14 cellular contexts compared by ENCODE assay signal in the genomic region with DNA sequence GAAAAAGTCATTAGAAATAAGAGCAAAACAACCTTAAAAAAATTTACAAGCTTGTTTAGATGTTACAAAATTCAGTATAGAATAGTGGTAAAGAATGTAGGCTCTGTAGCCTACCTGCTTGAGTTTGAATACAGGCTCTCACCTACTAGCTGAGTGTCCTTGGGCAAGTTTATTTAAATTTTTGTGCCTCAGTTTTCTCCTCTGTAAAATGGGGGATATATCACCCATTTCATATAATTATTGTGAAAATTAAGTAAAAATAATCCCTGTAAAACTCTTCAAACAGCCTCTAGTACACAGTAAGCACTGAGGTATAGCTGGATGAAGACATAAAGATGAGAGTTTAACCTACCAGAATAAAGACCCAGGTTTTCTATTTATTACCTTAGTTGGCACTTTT. TPM values are rescaled to one million over a fixed set of nuclear protein-coding genes. Genes with fewer than 3 reads are reported as not detected.
DNase-seq lines count a peak whose midpoint lies in the region; ATAC-seq and TF ChIP-seq lines count a peak whose summit lies in the region.
"Had no signal": no experiment of that assay in that cellular context is flagged by ENCODE, and none has a peak within 500 bp of the region (broad histone marks: within the 10 kb centered on the region; RNA-seq: fewer than 3 reads in every experiment).

No MANE protein-coding gene starts in this region.

- H3K4me2 ChIP-seq in KMS-11, result peak overlapping the region; percentile 78; the same call in 1 of the 2 replicates

- no peaks in the 10 kb centered on the region for H3K27me3 ChIP-seq in CD4-positive, alpha-beta memory T cell (ENCODE audit: insufficient read depth, low read length)
- no peaks in the 10 kb centered on the region for H3K27me3 ChIP-seq in KMS-11 (ENCODE audit: insufficient read depth, low read depth)
- no peaks in the 10 kb centered on the region for H3K27me3 ChIP-seq in thyroid gland

- peaks cover 3% of the 10 kb centered on the region for H3K4me1 ChIP-seq in CD4-positive, alpha-beta memory T cell (ENCODE audit: insufficient read depth, low read length)
- peaks cover 50% of the 10 kb centered on the region for H3K4me1 ChIP-seq in KMS-11 (ENCODE audit: low read depth, poor library complexity, severe bottlenecking)
- no peaks in the 10 kb centered on the region for H3K4me1 ChIP-seq in thyroid gland

- no peak overlapping the region for H3K4me3 Mint-ChIP-seq in CD4-positive, alpha-beta memory T cell
- H3K4me3 Mint-ChIP-seq in activated T-helper 17 cell treated with anti-CD3 and anti-CD28 coated beads, Interleukin-2, amount 50 U/mL, for 72 hours, result no peak overlapping the region
- H3K4me3 Mint-ChIP-seq: CD8-positive, alpha-beta memory T cell had no signal

- peaks cover 0 to 20% of the 10 kb centered on the region in 2 donors for H3K36me3 Mint-ChIP-seq in CD4-positive, alpha-beta memory T cell
- peaks cover 57% of the 10 kb centered on the region for H3K36me3 Mint-ChIP-seq in activated T-helper 17 cell treated with anti-CD3 and anti-CD28 coated beads, Interleukin-2, amount 50 U/mL, for 72 hours (ENCODE audit: low read depth)

- H3K79me2 ChIP-seq in KMS-11 (ENCODE audit: insufficient read depth, low read depth), result no peaks in the 10 kb centered on the region

- no peak overlapping the region for H2AFZ ChIP-seq in KMS-11 (ENCODE audit: low read depth)

- CTCF ChIA-PET in CD4-positive, alpha-beta memory T cell (lab: Charles Lee; ENCODE audit: partially characterized antibody), result interaction anchor here (0.7 kb wide), 1 partner anchor 66 kb away, joined by 3 read pairs; no protein-coding TSS in a partner anchor

- H3K4me1 Mint-ChIP-seq in CD4-positive, alpha-beta memory T cell, result peaks cover 2 to 14% (median 6%) of the 10 kb centered on the region in 4 donors
- H3K4me1 Mint-ChIP-seq in activated T-helper 17 cell treated with anti-CD3 and anti-CD28 coated beads, Interleukin-2, amount 50 U/mL, for 72 hours, result no peaks in the 10 kb centered on the region

- H3K4me3 ChIP-seq in CD4-positive, alpha-beta memory T cell (ENCODE audit: low read length in 2 of 2), result no peak overlapping the region
- H3K4me3 ChIP-seq in KMS-11 (IDR thresholded peaks at IDR 0.05; ENCODE audit: insufficient read depth, low read depth, low read length) (no peak overlapping the region), thyroid gland (replicated peaks in 1 of 3) (no peak overlapping the region)

- H3K27ac ChIP-seq in CD4-positive, alpha-beta memory T cell (ENCODE audit: low read depth, low read length), result no peak overlapping the region
- H3K27ac ChIP-seq in KMS-11 (no peak overlapping the region), thyroid gland (no peak overlapping the region)

- no peaks in the 10 kb centered on the region for H3K27me3 Mint-ChIP-seq in CD4-positive, alpha-beta memory T cell
- H3K27me3 Mint-ChIP-seq in activated T-helper 17 cell treated with anti-CD3 and anti-CD28 coated beads, Interleukin-2, amount 50 U/mL, for 72 hours, result no peaks in the 10 kb centered on the region

- no peaks in the 10 kb centered on the region for H3K9me3 Mint-ChIP-seq in CD4-positive, alpha-beta memory T cell
- no peaks in the 10 kb centered on the region for H3K9me3 Mint-ChIP-seq in activated T-helper 17 cell treated with anti-CD3 and anti-CD28 coated beads, Interleukin-2, amount 50 U/mL, for 72 hours
- H3K9me3 Mint-ChIP-seq: CD8-positive, alpha-beta memory T cell had no signal

- TF ChIP-seq CTCF in KMS-11 (conservative IDR thresholded peaks at IDR 0.05; ENCODE audit: low read depth, low read length), result no peak
- TF ChIP-seq CTCF in thyroid gland (IDR thresholded peaks at IDR 0.05), result no peak

- H3K9ac ChIP-seq in KMS-11, result no peak overlapping the region

- ATAC-seq in activated T-helper 17 cell treated with anti-CD3 and anti-CD28 coated beads, Interleukin-2, amount 50 U/mL, for 72 hours (replicated peaks), result no peak

- DNase-seq in CD4-positive, alpha-beta memory T cell, result no peak
- DNase-seq in NCI-H1105 (lab: John Stamatoyannopoulos, UW) (no peak), thyroid gland (no peak), GM19238 (ENCODE audit: insufficient read length, low spot score) (no peak)
- DNase-seq: C1 segment of cervical spinal cord; CD8-positive, alpha-beta memory T cell; DMS 273 treated with DMSO at 0.1 percent for 48 hours; DMS79; EL; GDM1; H7; HCEC 1CT had no signal

- intact Hi-C loops in CD4-positive, alpha-beta memory T cell (cut with micrococcal nuclease), result loop anchor here (10.0 kb wide), 2 partner anchors 381 to 1121 kb away; no protein-coding TSS in a partner anchor
- intact Hi-C loops in thyroid gland (cut with DNase I), result no loop called here

- peak overlapping the region in 5 of 7 donors; percentile 0 to 85 (median 44) for H3K27ac Mint-ChIP-seq in CD4-positive, alpha-beta memory T cell
- peak overlapping the region; percentile 41 for H3K27ac Mint-ChIP-seq in activated T-helper 17 cell treated with anti-CD3 and anti-CD28 coated beads, Interleukin-2, amount 50 U/mL, for 72 hours

- no peak for TF ChIP-seq POLR2A in thyroid gland (IDR thresholded peaks at IDR 0.05)

- H3K9me3 ChIP-seq in CD4-positive, alpha-beta memory T cell (ENCODE audit: control insufficient read depth in 1 of 2, low read length in 2 of 2), result no peaks in the 10 kb centered on the region
- H3K9me3 ChIP-seq in thyroid gland, result no peaks in the 10 kb centered on the region

- H4K20me1 ChIP-seq in KMS-11 (ENCODE audit: insufficient read depth), result no peaks in the 10 kb centered on the region

- H3K36me3 ChIP-seq in CD4-positive, alpha-beta memory T cell (ENCODE audit: insufficient read depth, low read length), result peaks cover 4% of the 10 kb centered on the region
- H3K36me3 ChIP-seq in KMS-11 (ENCODE audit: insufficient read depth), result no peaks in the 10 kb centered on the region
- peaks cover 2 to 3% of the 10 kb centered on the region in 2 donors for H3K36me3 ChIP-seq in thyroid gland

- POLR2A ChIA-PET in CD4-positive, alpha-beta memory T cell (lab: Charles Lee; ENCODE audit: partially characterized antibody), result interaction anchor here (1.1 kb wide), 1 partner anchor 17 kb away, joined by 3 read pairs; no protein-coding TSS in a partner anchor

RNA-seq across cellular contexts. Expression of a gene that starts 5.9 kb away (rescaled TPM):
- 10 to 100 TPM; 23.6 to 28.3 TPM for total RNA-seq in CD4-positive, alpha-beta memory T cell
- polyA plus RNA-seq in CD4-positive, alpha-beta memory T cell, result 10 to 100 TPM; 27.1 to 32.8 TPM
- total RNA-seq in activated T-helper 17 cell treated with anti-CD3 and anti-CD28 coated beads, Interleukin-2, amount 50 U/mL, for 72 hours, result 10 to 100 TPM; 13.4 to 20.6 TPM
- 10 to 100 TPM; 23.0 to 35.2 (median 25.9) TPM for total RNA-seq in thyroid gland

RNA-seq across cellular contexts. Expression of a gene that starts 29.5 kb away (rescaled TPM):
- 100 to 1,000 TPM; 205 to 209 TPM for total RNA-seq in CD4-positive, alpha-beta memory T cell
- polyA plus RNA-seq in CD4-positive, alpha-beta memory T cell, result 100 to 1,000 TPM; 461 to 867 TPM
- 1,000 to 10,000 TPM; 1,373 to 1,720 TPM for total RNA-seq in activated T-helper 17 cell treated with anti-CD3 and anti-CD28 coated beads, Interleukin-2, amount 50 U/mL, for 72 hours
- 100 to 1,000 TPM; 110 to 252 (median 197) TPM for total RNA-seq in thyroid gland

Comparison
In these comparisons a context has a peak if more than half of its experiments do, and no peak if none do; other contexts are left out.
1. RNA of a gene that starts 29.5 kb away (total RNA-seq): 1,373 to 1,720 TPM in activated T-helper 17 cell treated with anti-CD3 and anti-CD28 coated beads, Interleukin-2, amount 50 U/mL, for 72 hours; 110 to 252 TPM in thyroid gland and 205 to 209 TPM in CD4-positive, alpha-beta memory T cell; every median in the first group is over 4 times any median in the second.